In genomic region chr5:125179617-125180016, GRCh38 we compare ENCODE assay signal across 21 cellular contexts.
"Had no signal": no experiment of that assay in that cellular context is flagged by ENCODE, and none has a peak within 500 bp of the region (broad histone marks: within the 10 kb centered on the region; RNA-seq: fewer than 3 reads in every experiment).

No MANE protein-coding gene starts in this region.

- H3K4me3 Mint-ChIP-seq: activated CD4-positive, alpha-beta memory T cell treated with anti-CD3 and anti-CD28 coated beads, Interleukin-2, amount 10 ng/mL, durations not matched to agents 7 days and 5 days; activated CD8-positive, alpha-beta memory T cell treated with anti-CD3 and anti-CD28 coated beads, Interleukin-2, amount 10 ng/mL, durations not matched to agents 7 days and 5 days; nephron progenitor cell; T-helper 2 cell treated with Interferon-gamma antibody and Interleukin-4, amounts not matched to agents 5 μg/mL and 100 μg/mL, for 36 hours had no signal

- H3K27ac Mint-ChIP-seq: activated CD4-positive, alpha-beta memory T cell treated with anti-CD3 and anti-CD28 coated beads, Interleukin-2, amount 10 ng/mL, durations not matched to agents 7 days and 5 days; activated CD8-positive, alpha-beta memory T cell treated with anti-CD3 and anti-CD28 coated beads, Interleukin-2, amount 10 ng/mL, durations not matched to agents 7 days and 5 days; activated T-helper 2 cell treated with anti-CD3 and anti-CD28 coated beads, Interferon-gamma antibody, Interleukin-2, Interleukin-4, amounts not matched to agents 10 μg/mL and 5 μg/mL and 100 μg/mL, durations not matched to agents 14 hours and 24 hours and 36 hours; nephron progenitor cell; progenitor cell of endocrine pancreas; T-helper 2 cell treated with Interferon-gamma antibody and Interleukin-4, amounts not matched to agents 5 μg/mL and 100 μg/mL, for 36 hours had no signal

- H3K36me3 ChIP-seq: brain microvascular endothelial cell, transverse colon, vagina had no signal

- H3K4me1 Mint-ChIP-seq: activated CD4-positive, alpha-beta memory T cell treated with anti-CD3 and anti-CD28 coated beads, Interleukin-2, amount 10 ng/mL, durations not matched to agents 7 days and 5 days; activated CD8-positive, alpha-beta memory T cell treated with anti-CD3 and anti-CD28 coated beads, Interleukin-2, amount 10 ng/mL, durations not matched to agents 7 days and 5 days had no signal

- H3K9me3 ChIP-seq: transverse colon, vagina had no signal

- H3K27me3 Mint-ChIP-seq: activated CD4-positive, alpha-beta memory T cell treated with anti-CD3 and anti-CD28 coated beads, Interleukin-2, amount 10 ng/mL, durations not matched to agents 7 days and 5 days; activated CD8-positive, alpha-beta memory T cell treated with anti-CD3 and anti-CD28 coated beads, Interleukin-2, amount 10 ng/mL, durations not matched to agents 7 days and 5 days; progenitor cell of endocrine pancreas had no signal

- H3K36me3 Mint-ChIP-seq: activated CD8-positive, alpha-beta memory T cell treated with anti-CD3 and anti-CD28 coated beads, Interleukin-2, amount 10 ng/mL, durations not matched to agents 7 days and 5 days had no signal

- H3K27ac ChIP-seq: brain microvascular endothelial cell, transverse colon, vagina had no signal

- H3K4me3 ChIP-seq: transverse colon, vagina had no signal

- H3K9me3 Mint-ChIP-seq: T-helper 2 cell treated with Interferon-gamma antibody and Interleukin-4, amounts not matched to agents 5 μg/mL and 100 μg/mL, for 36 hours had no signal

- ATAC-seq: activated CD8-positive, alpha-beta memory T cell treated with anti-CD3 and anti-CD28 coated beads, Interleukin-2, amount 10 ng/mL, durations not matched to agents 7 days and 5 days; left ventricle myocardium superior; right cardiac atrium; stimulated activated naive CD8-positive, alpha-beta T cell treated with anti-CD3 and anti-CD28 coated beads, Interleukin-15, Interleukin-2, amounts not matched to agents 100 U/mL and 50 U/mL, for 24 hours had no signal

- H3K27me3 ChIP-seq: brain microvascular endothelial cell, transverse colon, vagina had no signal

- DNase-seq: activated CD4-positive, alpha-beta memory T cell treated with anti-CD3 and anti-CD28 coated beads, Interleukin-2, amount 10 ng/mL, durations not matched to agents 7 days and 5 days; activated CD4-positive, alpha-beta T cell treated with anti-CD3 and anti-CD28 coated beads for 48 hours; activated CD4-positive, CD25-positive, alpha-beta regulatory T cell; activated CD8-positive, alpha-beta memory T cell treated with anti-CD3 and anti-CD28 coated beads, Interleukin-2, amount 10 ng/mL, durations not matched to agents 7 days and 5 days; activated naive CD4-positive, alpha-beta T cell treated with Interleukin-2 at 50 U/mL for 16 hours; activated T-cell treated with anti-CD3 and anti-CD28 coated beads, Interleukin-2, amount 50 U/mL, for 1 hour; anterior cingulate cortex; central memory CD4-positive, alpha-beta T cell; effector CD8-positive, alpha-beta T cell; left ventricle myocardium superior; nephron progenitor cell; occipital lobe; right cardiac atrium; stimulated activated CD4-positive, alpha-beta T cell treated with anti-CD3 and anti-CD28 coated beads, Interleukin-2, amount 100 ng/mL, for 24 hours; stimulated activated naive CD8-positive, alpha-beta T cell treated with anti-CD3 and anti-CD28 coated beads, Interleukin-15, Interleukin-2, amounts not matched to agents 100 U/mL and 50 U/mL, for 24 hours; transverse colon had no signal
